ENCODE assay signal across 10 cellular contexts in genomic region chr6:39225946-39226437, GRCh38. TPM values are rescaled to one million over a fixed set of nuclear protein-coding genes. Genes with fewer than 3 reads are reported as not detected.
DNase-seq lines count a peak whose midpoint lies in the region; ATAC-seq and TF ChIP-seq lines count a peak whose summit lies in the region.
"Had no signal": no experiment of that assay in that cellular context is flagged by ENCODE, and none has a peak within 500 bp of the region (broad histone marks: within the 10 kb centered on the region; RNA-seq: fewer than 3 reads in every experiment).

No MANE protein-coding gene starts in this region.

- TF ChIP-seq POLR2A in spleen (IDR thresholded peaks at IDR 0.05): no peak

- H2AFZ ChIP-seq in PC-9: no peak overlapping the region

- peaks cover 13% of the 10 kb centered on the region for H4K20me1 ChIP-seq in PC-9 (ENCODE audit: insufficient read depth)

- H3K27me3 ChIP-seq in CD8-positive, alpha-beta T cell (ENCODE audit: insufficient read depth, low read length): no peaks in the 10 kb centered on the region
- H3K27me3 ChIP-seq in PC-9 (ENCODE audit: insufficient read depth, low read depth) (no peaks in the 10 kb centered on the region), spleen (replicated peaks in 1 of 7) (peaks cover 0 to 37% (median 0%) of the 10 kb centered on the region in 7 donors)

- no peaks in the 10 kb centered on the region for H3K9me3 ChIP-seq in CD8-positive, alpha-beta T cell (ENCODE audit: low read length)
- H3K9me3 ChIP-seq in PC-9 (ENCODE audit: insufficient read depth, low read depth): no peaks in the 10 kb centered on the region
- peaks cover 0 to 5% (median 0%) of the 10 kb centered on the region in 8 donors for H3K9me3 ChIP-seq in spleen

- peaks cover 82% of the 10 kb centered on the region for H3K79me2 ChIP-seq in PC-9 (ENCODE audit: low read depth)

- no peaks in the 10 kb centered on the region; the same call in 1 of the 2 replicates for H3F3A ChIP-seq in PC-9 (ENCODE audit: insufficient read depth, low read depth)

- peak overlapping the region; percentile 69 for H3K4me3 Mint-ChIP-seq in CD8-positive, alpha-beta T cell
- H3K4me3 Mint-ChIP-seq in activated naive CD4-positive, alpha-beta T cell treated with anti-CD3 and anti-CD28 coated beads, Interleukin-2, amount 50 U/mL, for 24 hours: peak overlapping the region; percentile 84

- no peaks in the 10 kb centered on the region for H3K9me3 Mint-ChIP-seq in CD8-positive, alpha-beta T cell
- H3K9me3 Mint-ChIP-seq in activated naive CD4-positive, alpha-beta T cell treated with anti-CD3 and anti-CD28 coated beads, Interleukin-2, amount 50 U/mL, for 24 hours: no peaks in the 10 kb centered on the region

- no peaks in the 10 kb centered on the region for H3K9me2 ChIP-seq in PC-9 (ENCODE audit: insufficient read depth)

- H3K4me1 ChIP-seq in CD8-positive, alpha-beta T cell (ENCODE audit: insufficient read depth, low read length): peaks cover 39% of the 10 kb centered on the region
- H3K4me1 ChIP-seq in PC-9 (replicated peaks; ENCODE audit: insufficient read depth): peaks cover 40% of the 10 kb centered on the region
- peaks cover 4 to 73% (median 53%) of the 10 kb centered on the region in 6 donors for H3K4me1 ChIP-seq in spleen

- H3K4me1 Mint-ChIP-seq in CD8-positive, alpha-beta T cell (ENCODE audit: low read depth): peaks cover 48% of the 10 kb centered on the region
- H3K4me1 Mint-ChIP-seq in activated naive CD4-positive, alpha-beta T cell treated with anti-CD3 and anti-CD28 coated beads, Interleukin-2, amount 50 U/mL, for 24 hours: peaks cover 67% of the 10 kb centered on the region

- TF ChIP-seq CTCF in CD8-positive, alpha-beta T cell (IDR thresholded peaks at IDR 0.05): no peak
- TF ChIP-seq CTCF in PC-9 (conservative IDR thresholded peaks at IDR 0.05) (no peak), spleen (IDR thresholded peaks at IDR 0.05 in 8 of 11, conservative IDR thresholded peaks at IDR 0.05 in 3 of 11) (no peak)

- no TSS peak for BruUV-seq in PC-9 (replicated peaks; lab: Mats Ljungman, UMichigan)

- intact Hi-C loops in CD8-positive, alpha-beta T cell (cut with DNase I, micrococcal nuclease): loop anchor here in 1 of 2 experiments (2.0 kb wide), 1 partner anchor 111 kb away; the partner anchor contains the start of gene SAYSD1
- intact Hi-C loops in PC-9 (cut with micrococcal nuclease; ENCODE audit: unreplicated experiment) (loop anchor here (5.0 kb wide), 2 partner anchors 41 to 56 kb away; no protein-coding TSS in a partner anchor), spleen (cut with DNase I; ENCODE audit: low total_unique reads) (no loop called here)

- H3K4me3 ChIP-seq in CD8-positive, alpha-beta T cell (ENCODE audit: low read depth, low read length): no peak overlapping the region
- no peak overlapping the region for H3K4me3 ChIP-seq in PC-9
- peak overlapping the region in 2 of 8 donors; percentile 62 to 79 for H3K4me3 ChIP-seq in spleen

- H3K36me3 ChIP-seq in CD8-positive, alpha-beta T cell (ENCODE audit: insufficient read depth, low read length): no peaks in the 10 kb centered on the region
- H3K36me3 ChIP-seq in PC-9 (ENCODE audit: low read depth): peaks cover 8% of the 10 kb centered on the region; the same call in 1 of the 2 replicates
- H3K36me3 ChIP-seq in spleen: no peaks in the 10 kb centered on the region

- WGBS in spleen, 5 donors: 14 to 25% (median 20%) methylated on average over 6 of the region's 6 CpGs

- H3K27me3 Mint-ChIP-seq in CD8-positive, alpha-beta T cell (ENCODE audit: low read depth): no peaks in the 10 kb centered on the region
- no peaks in the 10 kb centered on the region for H3K27me3 Mint-ChIP-seq in activated naive CD4-positive, alpha-beta T cell treated with anti-CD3 and anti-CD28 coated beads, Interleukin-2, amount 50 U/mL, for 24 hours

- H3K36me3 Mint-ChIP-seq in CD8-positive, alpha-beta T cell: no peaks in the 10 kb centered on the region
- H3K36me3 Mint-ChIP-seq in activated naive CD4-positive, alpha-beta T cell treated with anti-CD3 and anti-CD28 coated beads, Interleukin-2, amount 50 U/mL, for 24 hours: peaks cover 2% of the 10 kb centered on the region

- H3K4me2 ChIP-seq in PC-9: peak overlapping the region; percentile 97

- peak in 6 of 7 experiments; percentile 29 to 74 (median 40) for DNase-seq in CD8-positive, alpha-beta T cell
- DNase-seq in PC-9 (no peak), spleen (peak; percentile 84), SW 1271 (lab: John Stamatoyannopoulos, UW) (no peak), NCI-H128 (lab: John Stamatoyannopoulos, UW; ENCODE audit: unreplicated experiment) (no peak)
- DNase-seq: NCI-H2081 had no signal

- CTCF ChIA-PET in CD8-positive, alpha-beta T cell (lab: Charles Lee): interaction anchor here (0.9 to 1.1 kb wide), 2 partner anchors 38 to 77 kb away, joined by 3 read pairs; no protein-coding TSS in a partner anchor
- CTCF ChIA-PET in PC-9 (lab: Charles Lee): no interaction called here

- H3K27ac Mint-ChIP-seq in CD8-positive, alpha-beta T cell: peak overlapping the region; percentile 68
- H3K27ac Mint-ChIP-seq in activated naive CD4-positive, alpha-beta T cell treated with anti-CD3 and anti-CD28 coated beads, Interleukin-2, amount 50 U/mL, for 24 hours: peak overlapping the region; percentile 18

- POLR2A ChIA-PET in CD8-positive, alpha-beta T cell (lab: Charles Lee): no interaction called here
- POLR2A ChIA-PET in PC-9 (lab: Charles Lee; ENCODE audit: unreplicated experiment): no interaction called here

- peak; percentile 28 for ATAC-seq in CD8-positive, alpha-beta T cell
- ATAC-seq in GM21381 (IDR thresholded peaks at IDR 0.05; ENCODE audit: unreplicated experiment) (no peak), HG03108 (IDR thresholded peaks at IDR 0.05; ENCODE audit: unreplicated experiment) (no peak)

- no peak overlapping the region for H3K27ac ChIP-seq in CD8-positive, alpha-beta T cell (ENCODE audit: low read depth, low read length)
- no peak overlapping the region for H3K27ac ChIP-seq in PC-9
- H3K27ac ChIP-seq in spleen: peak overlapping the region in 7 of 8 donors; percentile 41 to 79 (median 63)
- H3K27ac ChIP-seq: C4-2B had no signal

RNA-seq across cellular contexts. Expression of gene KCNK5, which starts 3.3 kb away (rescaled TPM):
- 1 to 10 TPM; 1.2 to 1.5 TPM for total RNA-seq in CD8-positive, alpha-beta T cell
- 11.9 and 14.3 TPM in 2 replicates for total RNA-seq in PC-9 (2021)
- 1 to 10 TPM; 1.5 to 5.9 (median 4.2) TPM for total RNA-seq in spleen
- polyA plus RNA-seq in spleen: 1 to 10 TPM in 1 of 3 donors, under 1 TPM in 2; 0.52 to 1.6 (median 0.96) TPM

Comparison
In these comparisons a context has a peak if more than half of its experiments do, and no peak if none do; other contexts are left out.
1. DNase-seq: peak in CD8-positive, alpha-beta T cell (6 of 7) and spleen (single experiment); none in PC-9 (0 of 2), SW 1271 (0 of 2) and NCI-H128 (single experiment).
2. H3K27ac ChIP-seq: peak in spleen (7 of 8); none in CD8-positive, alpha-beta T cell (single experiment) and PC-9 (single experiment).